15 cellular contexts compared by ENCODE assay signal in genomic region chr14:71597289-71597920, GRCh38.
A peak's percentile ranks its signal among the peaks of the same experiment; 100 is the strongest.
DNase-seq lines count a peak whose midpoint lies in the region; ATAC-seq and TF ChIP-seq lines count a peak whose summit lies in the region.
"Had no signal": no experiment of that assay in that cellular context is flagged by ENCODE, and none has a peak within 500 bp of the region (broad histone marks: within the 10 kb centered on the region; RNA-seq: fewer than 3 reads in every experiment).

No MANE protein-coding gene starts in this region.

- peaks cover 24 to 39% of the 10 kb centered on the region in 2 donors for H3K4me1 Mint-ChIP-seq in immature natural killer cell

- no peaks in the 10 kb centered on the region for H3K27me3 ChIP-seq in HL-60 (ENCODE audit: insufficient read depth, poor library complexity, severe bottlenecking)
- no peaks in the 10 kb centered on the region for H3K27me3 ChIP-seq in lower lobe of right lung (ENCODE audit: low read depth)

- H3K36me3 ChIP-seq in lower lobe of right lung = no peaks in the 10 kb centered on the region

- H3K27ac ChIP-seq in HL-60 (replicated peaks) (peak overlapping the region; percentile 45), lower lobe of right lung (no peak overlapping the region)

- TF ChIP-seq CTCF in HL-60 (IDR thresholded peaks at IDR 0.05; ENCODE audit: insufficient read depth, low read length) (no peak), lower lobe of right lung (IDR thresholded peaks at IDR 0.05) (no peak)

- peaks cover 17 to 21% (median 19%) of the 10 kb centered on the region in 3 donors for H3K36me3 Mint-ChIP-seq in immature natural killer cell

- DNase-seq in HL-60 (ENCODE audit: low read depth in 1 of 2, low spot score in 1 of 2) (peak in 1 of 2 experiments; percentile 2), immature natural killer cell (no peak), posterior vena cava (ENCODE audit: low spot score) (no peak), lower lobe of right lung (no peak)
- DNase-seq in activated effector memory CD4-positive, alpha-beta T cell treated with anti-CD3 and anti-CD28 coated beads, Interleukin-2, amount 50 U/mL, for 16 hours = no peak
- DNase-seq: activated CD4-positive, alpha-beta T cell treated with anti-CD3 and anti-CD28 coated beads, Interleukin-2, amount 10 ng/mL, durations not matched to agents 24 days and 14 days; activated naive CD4-positive, alpha-beta T cell treated with anti-CD3 and anti-CD28 coated beads, Interleukin-2, amount 50 U/mL, for 16 hours; left colon; NCI-H146; NCI-H82 had no signal

- peaks cover 13% of the 10 kb centered on the region for H3K4me1 ChIP-seq in lower lobe of right lung

- H3K27ac Mint-ChIP-seq in immature natural killer cell = peak overlapping the region; percentile 27 to 87 (median 70)

- no peak overlapping the region for H3K4me3 ChIP-seq in HL-60 (replicated peaks; ENCODE audit: insufficient read depth, low read length)
- no peak overlapping the region for H3K4me3 ChIP-seq in lower lobe of right lung

- H3K9me3 Mint-ChIP-seq in immature natural killer cell = peaks cover 0 to 16% (median 4%) of the 10 kb centered on the region in 6 donors

- H3K9me3 ChIP-seq in lower lobe of right lung = peaks cover 12% of the 10 kb centered on the region

- intact Hi-C loops in posterior vena cava (cut with DNase I) = no loop called here
- intact Hi-C loops in lower lobe of right lung (cut with DNase I) = no loop called here

- ATAC-seq in GM18861 (IDR thresholded peaks at IDR 0.05; ENCODE audit: unreplicated experiment) (peak; percentile 8), GM21528 (IDR thresholded peaks at IDR 0.05; ENCODE audit: low FRiP score, unreplicated experiment) (peak; percentile 27), lower lobe of right lung (no peak), GM21526 (IDR thresholded peaks at IDR 0.05; ENCODE audit: low FRiP score, unreplicated experiment) (no peak)
- ATAC-seq: HCT116, left colon had no signal

- H3K27me3 Mint-ChIP-seq in immature natural killer cell (ENCODE audit: low read depth in 3 of 3) = no peaks in the 10 kb centered on the region
- H3K27me3 Mint-ChIP-seq: activated CD4-positive, alpha-beta T cell treated with anti-CD3 and anti-CD28 coated beads, Interleukin-2, amount 10 ng/mL, durations not matched to agents 24 days and 14 days; stimulated activated naive CD8-positive, alpha-beta T cell treated with anti-CD3 and anti-CD28 coated beads, Interleukin-15, Interleukin-2, amounts not matched to agents 100 ng/mL and 50 ng/mL, for 24 hours had no signal

- peak overlapping the region in 3 of 5 donors; percentile 3 to 22 (median 18) for H3K4me3 Mint-ChIP-seq in immature natural killer cell
- H3K4me3 Mint-ChIP-seq: stimulated activated naive CD8-positive, alpha-beta T cell treated with anti-CD3 and anti-CD28 coated beads, Interleukin-15, Interleukin-2, amounts not matched to agents 100 ng/mL and 50 ng/mL, for 24 hours had no signal

Comparison
In these comparisons a context has a peak if more than half of its experiments do, and no peak if none do; other contexts are left out.
1. ATAC-seq: peak in GM18861 (single experiment) and GM21528 (single experiment); none in lower lobe of right lung (0 of 2) and GM21526 (single experiment).